In the genomic region with DNA sequence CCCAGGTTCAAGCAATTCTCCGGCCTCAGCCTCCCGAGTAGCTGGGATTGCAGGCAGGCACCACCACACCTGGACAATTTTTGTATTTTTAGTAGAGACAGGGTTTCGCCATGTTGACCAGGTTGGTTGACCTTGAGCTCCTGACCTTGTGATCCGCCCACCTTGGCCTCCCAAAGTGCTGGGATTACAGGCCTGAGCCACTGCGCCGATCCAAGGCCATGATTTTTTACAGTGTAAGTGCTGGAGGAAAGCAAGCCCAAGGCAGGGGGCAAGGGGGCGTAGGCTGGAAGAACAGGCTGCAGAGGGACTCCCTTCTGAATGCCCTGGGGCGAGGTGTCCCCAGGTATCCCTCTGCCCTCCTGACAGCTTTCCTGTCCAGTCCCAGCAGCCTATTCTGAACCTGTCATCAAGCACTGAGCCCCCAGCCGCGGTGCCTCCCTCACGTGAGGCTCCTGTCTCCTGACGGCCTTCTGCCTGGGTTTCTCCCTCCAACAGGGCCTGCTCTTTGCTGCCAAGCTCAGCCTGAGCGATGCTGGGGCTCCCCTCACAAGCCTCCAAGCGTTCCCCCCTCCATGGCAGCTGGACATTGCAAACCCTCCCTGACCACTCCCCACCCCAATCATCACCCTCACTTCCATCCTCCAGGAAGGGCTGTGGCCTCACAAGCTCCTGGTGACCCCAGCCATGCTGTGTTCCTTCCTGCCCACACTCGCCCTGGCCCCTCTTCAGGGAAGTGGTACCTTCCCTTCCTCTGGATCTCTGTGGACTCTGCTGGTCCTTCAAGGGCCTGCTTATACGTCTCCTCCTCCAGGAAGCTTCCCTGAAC, we compare ENCODE assay signal across 1 cellular context.
TF ChIP-seq lines count a peak whose summit lies in the region.

No MANE protein-coding gene starts in this region.

TF ChIP-seq in HepG2, 621 proteins besides CTCF, POLR2A, EP300 and RAD21 (continued from another document and continues in another):
- TF ChIP-seq SOX6 (IDR thresholded peaks at IDR 0.05) (no peak), SOX6 (CRISPR knock-in tag; IDR thresholded peaks at IDR 0.05) (peak; percentile 58), ZNF556 (CRISPR knock-in tag; IDR thresholded peaks at IDR 0.05; ENCODE audit: borderline replicate concordance) (0 out of 2 replicates have a peak, but pooled peaks have one; percentile 38), STAG1 (CRISPR knock-in tag; IDR thresholded peaks at IDR 0.05) (no peak), HDAC2 (CRISPR knock-in tag; IDR thresholded peaks at IDR 0.05) (peak; percentile 60; the same call in 1 of the 2 replicates), MLLT10 (CRISPR knock-in tag; IDR thresholded peaks at IDR 0.05) (no peak), ZNF44 (CRISPR knock-in tag; IDR thresholded peaks at IDR 0.05) (no peak), ZNF430 (CRISPR knock-in tag; IDR thresholded peaks at IDR 0.05) (no peak), ZNF660 (CRISPR knock-in tag; IDR thresholded peaks at IDR 0.05; ENCODE audit: borderline replicate concordance, low read depth) (no peak), HDAC1 (CRISPR knock-in tag; IDR thresholded peaks at IDR 0.05) (peak; percentile 77), TSC22D2 (CRISPR knock-in tag; IDR thresholded peaks at IDR 0.05; ENCODE audit: borderline replicate concordance) (no peak), ZC3H13 (CRISPR knock-in tag; IDR thresholded peaks at IDR 0.05) (no peak), ZNF775 (CRISPR knock-in tag; IDR thresholded peaks at IDR 0.05; ENCODE audit: borderline replicate concordance) (no peak), NR2F1 (CRISPR knock-in tag; IDR thresholded peaks at IDR 0.05) (peak in 1 of 2 experiments; percentile 75; a peak in 1 of 4 replicates), TCF7 (IDR thresholded peaks at IDR 0.05; ENCODE audit: low read depth) (no peak), NONO (IDR thresholded peaks at IDR 0.05) (no peak), NONO (CRISPR knock-in tag; conservative IDR thresholded peaks at IDR 0.05) (peak; percentile 46; the same call in 1 of the 2 replicates), NCOA2 (CRISPR knock-in tag; IDR thresholded peaks at IDR 0.05) (peak; percentile 51; the same call in 1 of the 2 replicates), SP5 (CRISPR knock-in tag; IDR thresholded peaks at IDR 0.05; ENCODE audit: borderline replicate concordance, low read depth) (peak; percentile 90), BHLHE40 (IDR thresholded peaks at IDR 0.05; ENCODE audit: low read length) (peak; percentile 60; the same call in 1 of the 2 replicates), KLF16 (CRISPR knock-in tag; IDR thresholded peaks at IDR 0.05) (peak; percentile 59 to 71; a peak in 2 of 4 replicates), IKZF4 (CRISPR knock-in tag; IDR thresholded peaks at IDR 0.05; ENCODE audit: borderline replicate concordance, low read depth, not compliant biosample characterization) (no peak), PHF20 (CRISPR knock-in tag; IDR thresholded peaks at IDR 0.05) (no peak), NCOA5 (CRISPR knock-in tag; IDR thresholded peaks at IDR 0.05) (no peak), HOXA5 (CRISPR knock-in tag; IDR thresholded peaks at IDR 0.05) (no peak), ZFAT (CRISPR knock-in tag; conservative IDR thresholded peaks at IDR 0.05) (no peak), PITX1 (CRISPR knock-in tag; IDR thresholded peaks at IDR 0.05) (peak; percentile 86), NKX3-1 (CRISPR knock-in tag; IDR thresholded peaks at IDR 0.05) (no peak), CREB1 (IDR thresholded peaks at IDR 0.05) (no peak), CREB1 (CRISPR knock-in tag; IDR thresholded peaks at IDR 0.05) (no peak), TARDBP (CRISPR knock-in tag; IDR thresholded peaks at IDR 0.05) (no peak), ZBTB38 (CRISPR knock-in tag; IDR thresholded peaks at IDR 0.05) (peak; percentile 58; the same call in 1 of the 2 replicates)
- TF ChIP-seq, protein P1, sequence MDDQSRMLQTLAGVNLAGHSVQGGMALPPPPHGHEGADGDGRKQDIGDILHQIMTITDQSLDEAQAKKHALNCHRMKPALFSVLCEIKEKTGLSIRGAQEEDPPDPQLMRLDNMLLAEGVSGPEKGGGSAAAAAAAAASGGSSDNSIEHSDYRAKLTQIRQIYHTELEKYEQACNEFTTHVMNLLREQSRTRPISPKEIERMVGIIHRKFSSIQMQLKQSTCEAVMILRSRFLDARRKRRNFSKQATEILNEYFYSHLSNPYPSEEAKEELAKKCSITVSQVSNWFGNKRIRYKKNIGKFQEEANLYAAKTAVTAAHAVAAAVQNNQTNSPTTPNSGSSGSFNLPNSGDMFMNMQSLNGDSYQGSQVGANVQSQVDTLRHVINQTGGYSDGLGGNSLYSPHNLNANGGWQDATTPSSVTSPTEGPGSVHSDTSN (CRISPR knock-in tag; IDR thresholded peaks at IDR 0.05; ENCODE audit: borderline replicate concordance) = no peak
- TF ChIP-seq, protein P2, sequence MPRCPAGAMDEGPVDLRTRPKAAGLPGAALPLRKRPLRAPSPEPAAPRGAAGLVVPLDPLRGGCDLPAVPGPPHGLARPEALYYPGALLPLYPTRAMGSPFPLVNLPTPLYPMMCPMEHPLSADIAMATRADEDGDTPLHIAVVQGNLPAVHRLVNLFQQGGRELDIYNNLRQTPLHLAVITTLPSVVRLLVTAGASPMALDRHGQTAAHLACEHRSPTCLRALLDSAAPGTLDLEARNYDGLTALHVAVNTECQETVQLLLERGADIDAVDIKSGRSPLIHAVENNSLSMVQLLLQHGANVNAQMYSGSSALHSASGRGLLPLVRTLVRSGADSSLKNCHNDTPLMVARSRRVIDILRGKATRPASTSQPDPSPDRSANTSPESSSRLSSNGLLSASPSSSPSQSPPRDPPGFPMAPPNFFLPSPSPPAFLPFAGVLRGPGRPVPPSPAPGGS (CRISPR knock-in tag; IDR thresholded peaks at IDR 0.05) = no peak
- TF ChIP-seq, protein P3, sequence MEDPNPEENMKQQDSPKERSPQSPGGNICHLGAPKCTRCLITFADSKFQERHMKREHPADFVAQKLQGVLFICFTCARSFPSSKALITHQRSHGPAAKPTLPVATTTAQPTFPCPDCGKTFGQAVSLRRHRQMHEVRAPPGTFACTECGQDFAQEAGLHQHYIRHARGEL (CRISPR knock-in tag; IDR thresholded peaks at IDR 0.05) = 0 out of 2 replicates have a peak, but pooled peaks have one; percentile 20
- TF ChIP-seq, protein P4, sequence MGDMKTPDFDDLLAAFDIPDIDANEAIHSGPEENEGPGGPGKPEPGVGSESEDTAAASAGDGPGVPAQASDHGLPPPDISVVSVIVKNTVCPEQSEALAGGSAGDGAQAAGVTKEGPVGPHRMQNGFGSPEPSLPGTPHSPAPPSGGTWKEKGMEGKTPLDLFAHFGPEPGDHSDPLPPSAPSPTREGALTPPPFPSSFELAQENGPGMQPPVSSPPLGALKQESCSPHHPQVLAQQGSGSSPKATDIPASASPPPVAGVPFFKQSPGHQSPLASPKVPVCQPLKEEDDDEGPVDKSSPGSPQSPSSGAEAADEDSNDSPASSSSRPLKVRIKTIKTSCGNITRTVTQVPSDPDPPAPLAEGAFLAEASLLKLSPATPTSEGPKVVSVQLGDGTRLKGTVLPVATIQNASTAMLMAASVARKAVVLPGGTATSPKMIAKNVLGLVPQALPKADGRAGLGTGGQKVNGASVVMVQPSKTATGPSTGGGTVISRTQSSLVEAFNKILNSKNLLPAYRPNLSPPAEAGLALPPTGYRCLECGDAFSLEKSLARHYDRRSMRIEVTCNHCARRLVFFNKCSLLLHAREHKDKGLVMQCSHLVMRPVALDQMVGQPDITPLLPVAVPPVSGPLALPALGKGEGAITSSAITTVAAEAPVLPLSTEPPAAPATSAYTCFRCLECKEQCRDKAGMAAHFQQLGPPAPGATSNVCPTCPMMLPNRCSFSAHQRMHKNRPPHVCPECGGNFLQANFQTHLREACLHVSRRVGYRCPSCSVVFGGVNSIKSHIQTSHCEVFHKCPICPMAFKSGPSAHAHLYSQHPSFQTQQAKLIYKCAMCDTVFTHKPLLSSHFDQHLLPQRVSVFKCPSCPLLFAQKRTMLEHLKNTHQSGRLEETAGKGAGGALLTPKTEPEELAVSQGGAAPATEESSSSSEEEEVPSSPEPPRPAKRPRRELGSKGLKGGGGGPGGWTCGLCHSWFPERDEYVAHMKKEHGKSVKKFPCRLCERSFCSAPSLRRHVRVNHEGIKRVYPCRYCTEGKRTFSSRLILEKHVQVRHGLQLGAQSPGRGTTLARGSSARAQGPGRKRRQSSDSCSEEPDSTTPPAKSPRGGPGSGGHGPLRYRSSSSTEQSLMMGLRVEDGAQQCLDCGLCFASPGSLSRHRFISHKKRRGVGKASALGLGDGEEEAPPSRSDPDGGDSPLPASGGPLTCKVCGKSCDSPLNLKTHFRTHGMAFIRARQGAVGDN (CRISPR knock-in tag; IDR thresholded peaks at IDR 0.05) = peak; percentile 88
- TF ChIP-seq, protein P5, sequence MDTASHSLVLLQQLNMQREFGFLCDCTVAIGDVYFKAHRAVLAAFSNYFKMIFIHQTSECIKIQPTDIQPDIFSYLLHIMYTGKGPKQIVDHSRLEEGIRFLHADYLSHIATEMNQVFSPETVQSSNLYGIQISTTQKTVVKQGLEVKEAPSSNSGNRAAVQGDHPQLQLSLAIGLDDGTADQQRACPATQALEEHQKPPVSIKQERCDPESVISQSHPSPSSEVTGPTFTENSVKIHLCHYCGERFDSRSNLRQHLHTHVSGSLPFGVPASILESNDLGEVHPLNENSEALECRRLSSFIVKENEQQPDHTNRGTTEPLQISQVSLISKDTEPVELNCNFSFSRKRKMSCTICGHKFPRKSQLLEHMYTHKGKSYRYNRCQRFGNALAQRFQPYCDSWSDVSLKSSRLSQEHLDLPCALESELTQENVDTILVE (CRISPR knock-in tag; IDR thresholded peaks at IDR 0.05) = no peak
- TF ChIP-seq, protein P6, sequence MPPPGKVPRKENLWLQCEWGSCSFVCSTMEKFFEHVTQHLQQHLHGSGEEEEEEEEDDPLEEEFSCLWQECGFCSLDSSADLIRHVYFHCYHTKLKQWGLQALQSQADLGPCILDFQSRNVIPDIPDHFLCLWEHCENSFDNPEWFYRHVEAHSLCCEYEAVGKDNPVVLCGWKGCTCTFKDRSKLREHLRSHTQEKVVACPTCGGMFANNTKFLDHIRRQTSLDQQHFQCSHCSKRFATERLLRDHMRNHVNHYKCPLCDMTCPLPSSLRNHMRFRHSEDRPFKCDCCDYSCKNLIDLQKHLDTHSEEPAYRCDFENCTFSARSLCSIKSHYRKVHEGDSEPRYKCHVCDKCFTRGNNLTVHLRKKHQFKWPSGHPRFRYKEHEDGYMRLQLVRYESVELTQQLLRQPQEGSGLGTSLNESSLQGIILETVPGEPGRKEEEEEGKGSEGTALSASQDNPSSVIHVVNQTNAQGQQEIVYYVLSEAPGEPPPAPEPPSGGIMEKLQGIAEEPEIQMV (CRISPR knock-in tag; IDR thresholded peaks at IDR 0.05; ENCODE audit: low read depth) = 0 out of 2 replicates have a peak, but pooled peaks have one; percentile 42
- TF ChIP-seq, protein P7, sequence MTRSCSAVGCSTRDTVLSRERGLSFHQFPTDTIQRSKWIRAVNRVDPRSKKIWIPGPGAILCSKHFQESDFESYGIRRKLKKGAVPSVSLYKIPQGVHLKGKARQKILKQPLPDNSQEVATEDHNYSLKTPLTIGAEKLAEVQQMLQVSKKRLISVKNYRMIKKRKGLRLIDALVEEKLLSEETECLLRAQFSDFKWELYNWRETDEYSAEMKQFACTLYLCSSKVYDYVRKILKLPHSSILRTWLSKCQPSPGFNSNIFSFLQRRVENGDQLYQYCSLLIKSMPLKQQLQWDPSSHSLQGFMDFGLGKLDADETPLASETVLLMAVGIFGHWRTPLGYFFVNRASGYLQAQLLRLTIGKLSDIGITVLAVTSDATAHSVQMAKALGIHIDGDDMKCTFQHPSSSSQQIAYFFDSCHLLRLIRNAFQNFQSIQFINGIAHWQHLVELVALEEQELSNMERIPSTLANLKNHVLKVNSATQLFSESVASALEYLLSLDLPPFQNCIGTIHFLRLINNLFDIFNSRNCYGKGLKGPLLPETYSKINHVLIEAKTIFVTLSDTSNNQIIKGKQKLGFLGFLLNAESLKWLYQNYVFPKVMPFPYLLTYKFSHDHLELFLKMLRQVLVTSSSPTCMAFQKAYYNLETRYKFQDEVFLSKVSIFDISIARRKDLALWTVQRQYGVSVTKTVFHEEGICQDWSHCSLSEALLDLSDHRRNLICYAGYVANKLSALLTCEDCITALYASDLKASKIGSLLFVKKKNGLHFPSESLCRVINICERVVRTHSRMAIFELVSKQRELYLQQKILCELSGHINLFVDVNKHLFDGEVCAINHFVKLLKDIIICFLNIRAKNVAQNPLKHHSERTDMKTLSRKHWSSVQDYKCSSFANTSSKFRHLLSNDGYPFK (CRISPR knock-in tag; IDR thresholded peaks at IDR 0.05; ENCODE audit: borderline replicate concordance) = 0 out of 2 replicates have a peak, but pooled peaks have one; percentile 23
- TF ChIP-seq, protein P8, sequence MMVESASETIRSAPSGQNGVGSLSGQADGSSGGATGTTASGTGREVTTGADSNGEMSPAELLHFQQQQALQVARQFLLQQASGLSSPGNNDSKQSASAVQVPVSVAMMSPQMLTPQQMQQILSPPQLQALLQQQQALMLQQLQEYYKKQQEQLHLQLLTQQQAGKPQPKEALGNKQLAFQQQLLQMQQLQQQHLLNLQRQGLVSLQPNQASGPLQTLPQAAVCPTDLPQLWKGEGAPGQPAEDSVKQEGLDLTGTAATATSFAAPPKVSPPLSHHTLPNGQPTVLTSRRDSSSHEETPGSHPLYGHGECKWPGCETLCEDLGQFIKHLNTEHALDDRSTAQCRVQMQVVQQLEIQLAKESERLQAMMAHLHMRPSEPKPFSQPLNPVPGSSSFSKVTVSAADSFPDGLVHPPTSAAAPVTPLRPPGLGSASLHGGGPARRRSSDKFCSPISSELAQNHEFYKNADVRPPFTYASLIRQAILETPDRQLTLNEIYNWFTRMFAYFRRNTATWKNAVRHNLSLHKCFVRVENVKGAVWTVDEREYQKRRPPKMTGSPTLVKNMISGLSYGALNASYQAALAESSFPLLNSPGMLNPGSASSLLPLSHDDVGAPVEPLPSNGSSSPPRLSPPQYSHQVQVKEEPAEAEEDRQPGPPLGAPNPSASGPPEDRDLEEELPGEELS (CRISPR knock-in tag; IDR thresholded peaks at IDR 0.05) = no peak; the same call in 1 of the 2 replicates
- TF ChIP-seq, protein P9, sequence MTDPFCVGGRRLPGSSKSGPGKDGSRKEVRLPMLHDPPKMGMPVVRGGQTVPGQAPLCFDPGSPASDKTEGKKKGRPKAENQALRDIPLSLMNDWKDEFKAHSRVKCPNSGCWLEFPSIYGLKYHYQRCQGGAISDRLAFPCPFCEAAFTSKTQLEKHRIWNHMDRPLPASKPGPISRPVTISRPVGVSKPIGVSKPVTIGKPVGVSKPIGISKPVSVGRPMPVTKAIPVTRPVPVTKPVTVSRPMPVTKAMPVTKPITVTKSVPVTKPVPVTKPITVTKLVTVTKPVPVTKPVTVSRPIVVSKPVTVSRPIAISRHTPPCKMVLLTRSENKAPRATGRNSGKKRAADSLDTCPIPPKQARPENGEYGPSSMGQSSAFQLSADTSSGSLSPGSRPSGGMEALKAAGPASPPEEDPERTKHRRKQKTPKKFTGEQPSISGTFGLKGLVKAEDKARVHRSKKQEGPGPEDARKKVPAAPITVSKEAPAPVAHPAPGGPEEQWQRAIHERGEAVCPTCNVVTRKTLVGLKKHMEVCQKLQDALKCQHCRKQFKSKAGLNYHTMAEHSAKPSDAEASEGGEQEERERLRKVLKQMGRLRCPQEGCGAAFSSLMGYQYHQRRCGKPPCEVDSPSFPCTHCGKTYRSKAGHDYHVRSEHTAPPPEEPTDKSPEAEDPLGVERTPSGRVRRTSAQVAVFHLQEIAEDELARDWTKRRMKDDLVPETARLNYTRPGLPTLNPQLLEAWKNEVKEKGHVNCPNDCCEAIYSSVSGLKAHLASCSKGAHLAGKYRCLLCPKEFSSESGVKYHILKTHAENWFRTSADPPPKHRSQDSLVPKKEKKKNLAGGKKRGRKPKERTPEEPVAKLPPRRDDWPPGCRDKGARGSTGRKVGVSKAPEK (CRISPR knock-in tag; IDR thresholded peaks at IDR 0.05; ENCODE audit: borderline replicate concordance) = no peak
